Comparison of ENCODE assay signal across 33 cellular contexts in the genomic region with DNA sequence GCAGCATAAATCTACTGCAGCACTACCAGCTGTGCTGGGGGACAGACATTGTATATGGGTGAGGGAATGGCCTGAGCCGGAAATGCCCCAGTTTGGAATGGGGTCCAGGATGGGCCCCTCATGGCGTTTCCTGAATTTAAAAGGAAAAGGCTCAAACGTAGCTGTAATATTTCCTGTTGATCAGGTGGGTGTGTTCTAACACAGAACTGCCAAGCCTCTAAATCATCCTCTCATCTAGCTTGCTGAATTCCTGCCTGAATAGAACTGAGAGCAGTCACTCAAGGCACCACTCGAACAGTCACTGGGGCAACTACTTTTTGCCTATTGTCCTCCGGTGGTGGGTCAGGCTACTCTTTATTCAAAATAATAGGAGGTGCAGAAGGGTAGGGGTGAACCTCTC. TPM values are rescaled to one million over a fixed set of nuclear protein-coding genes. Genes with fewer than 3 reads are reported as not detected.
"Had no signal": no experiment of that assay in that cellular context is flagged by ENCODE, and none has a peak within 500 bp of the region (broad histone marks: within the 10 kb centered on the region; RNA-seq: fewer than 3 reads in every experiment).

No MANE protein-coding gene starts in this region.

- DNase-seq: activated CD4-positive, alpha-beta T cell treated with anti-CD3 and anti-CD28 coated beads, Interleukin-2, amount 10 ng/mL, durations not matched to agents 24 days and 14 days; activated CD4-positive, alpha-beta T cell treated with anti-CD3 and anti-CD28 coated beads, Interleukin-2, amount 50 U/mL, for 48 hours; activated CD8-positive, alpha-beta memory T cell treated with anti-CD3 and anti-CD28 coated beads, Interleukin-2, amount 50 U/mL, for 4 hours; activated CD8-positive, alpha-beta T cell treated with anti-CD3 and anti-CD28 coated beads, Interleukin-2, amount 10 ng/mL, durations not matched to agents 7 days and 5 days; activated effector memory CD4-positive, alpha-beta T cell treated with Interleukin-2 at 50 U/mL for 16 hours; activated naive CD4-positive, alpha-beta T cell; activated naive CD4-positive, alpha-beta T cell treated with anti-CD3 and anti-CD28 coated beads, Interleukin-2, amount 50 U/mL, for 16 hours; activated naive CD8-positive, alpha-beta T cell treated with anti-CD3 and anti-CD28 coated beads for 36 hours; activated T-cell treated with anti-CD3 and anti-CD28 coated beads for 4 hours; activated T-cell treated with anti-CD3 and anti-CD28 coated beads, Interleukin-2, amount 50 U/mL, for 4 hours; amygdala; caudate nucleus; IMR-90; NCI-H1092 treated with DMSO at 0.1 percent for 48 hours; NCI-H1417; NCI-H146; NCI-H187; NCI-H2029 treated with DMSO at 0.1 percent for 48 hours; NCI-H345; NCI-H524 treated with DMSO at 0.1 percent for 48 hours; SHP77; SJCRH30 had no signal

- H3K9me3 ChIP-seq: ascending aorta, SJCRH30 had no signal

- H3K27ac Mint-ChIP-seq: activated CD4-positive, alpha-beta T cell treated with anti-CD3 and anti-CD28 coated beads, Interleukin-2, amount 10 ng/mL, durations not matched to agents 24 days and 14 days; activated CD8-positive, alpha-beta T cell treated with anti-CD3 and anti-CD28 coated beads, Interleukin-2, amount 10 ng/mL, durations not matched to agents 7 days and 5 days; activated naive CD8-positive, alpha-beta T cell treated with anti-CD3 and anti-CD28 coated beads for 36 hours; activated T-helper 1 cell treated with anti-CD3 and anti-CD28 coated beads, Interleukin-12 subunit alpha, Interleukin-12 subunit beta, Interleukin-2, Interleukin-4 antibody, amounts not matched to agents 30 ng/mL and 10 ng/mL and 1 ng/mL, durations not matched to agents 14 hours and 24 hours and 36 hours; T-helper 1 cell treated with Interleukin-12 subunit alpha and Interleukin-12 subunit beta and Interleukin-4 antibody, amounts not matched to agents 30 μg/mL and 1 μg/mL, for 36 hours; T-helper 2 cell treated with Interferon-gamma antibody and Interleukin-4, amounts not matched to agents 5 μg/mL and 100 μg/mL, for 36 hours had no signal

- H3K27me3 ChIP-seq: ascending aorta, breast epithelium, SJCRH30 had no signal

- H3K4me3 Mint-ChIP-seq: activated CD4-positive, alpha-beta T cell treated with anti-CD3 and anti-CD28 coated beads, Interleukin-2, amount 10 ng/mL, durations not matched to agents 24 days and 14 days; activated CD8-positive, alpha-beta T cell treated with anti-CD3 and anti-CD28 coated beads, Interleukin-2, amount 10 ng/mL, durations not matched to agents 7 days and 5 days; activated naive CD8-positive, alpha-beta T cell treated with anti-CD3 and anti-CD28 coated beads for 36 hours; activated T-cell treated with anti-CD3 and anti-CD28 coated beads, Interleukin-2, amount 50 U/mL, for 4 hours; activated T-helper 1 cell treated with anti-CD3 and anti-CD28 coated beads, Interleukin-12 subunit alpha, Interleukin-12 subunit beta, Interleukin-2, Interleukin-4 antibody, amounts not matched to agents 30 ng/mL and 10 ng/mL and 1 ng/mL, durations not matched to agents 14 hours and 24 hours and 36 hours; T-helper 1 cell treated with Interleukin-12 subunit alpha and Interleukin-12 subunit beta and Interleukin-4 antibody, amounts not matched to agents 30 μg/mL and 1 μg/mL, for 36 hours; T-helper 2 cell treated with Interferon-gamma antibody and Interleukin-4, amounts not matched to agents 5 μg/mL and 100 μg/mL, for 36 hours had no signal

- H3K27me3 Mint-ChIP-seq: activated CD4-positive, alpha-beta T cell treated with anti-CD3 and anti-CD28 coated beads, Interleukin-2, amount 10 ng/mL, durations not matched to agents 24 days and 14 days; activated naive CD8-positive, alpha-beta T cell treated with anti-CD3 and anti-CD28 coated beads for 36 hours had no signal

- H3K4me1 ChIP-seq: ascending aorta, breast epithelium, SJCRH30 had no signal

- H3K27ac ChIP-seq: ascending aorta, SJCRH30, SK-N-MC had no signal

- H3K4me3 ChIP-seq: ascending aorta, breast epithelium, K562, SJCRH30, SK-N-MC had no signal

- H3K4me1 Mint-ChIP-seq: activated CD4-positive, alpha-beta T cell treated with anti-CD3 and anti-CD28 coated beads, Interleukin-2, amount 10 ng/mL, durations not matched to agents 24 days and 14 days; activated naive CD8-positive, alpha-beta T cell treated with anti-CD3 and anti-CD28 coated beads for 36 hours had no signal

- H3K36me3 ChIP-seq: ascending aorta, breast epithelium, SJCRH30 had no signal

- ATAC-seq: activated CD8-positive, alpha-beta T cell treated with anti-CD3 and anti-CD28 coated beads, Interleukin-2, amount 10 ng/mL, durations not matched to agents 7 days and 5 days; activated T-cell treated with anti-CD3 and anti-CD28 coated beads, Interleukin-2, amount 50 U/mL, for 4 hours; K562; Panc1 had no signal

RNA-seq across cellular contexts. Expression of a gene that starts 28.7 kb away (rescaled TPM):
- total RNA-seq: activated CD4-positive, alpha-beta T cell treated with anti-CD3 and anti-CD28 coated beads, Interleukin-2, amount 10 ng/mL, durations not matched to agents 24 days and 14 days; activated CD8-positive, alpha-beta T cell treated with anti-CD3 and anti-CD28 coated beads, Interleukin-2, amount 10 ng/mL, durations not matched to agents 7 days and 5 days; activated naive CD8-positive, alpha-beta T cell treated with anti-CD3 and anti-CD28 coated beads for 36 hours; activated T-helper 1 cell treated with anti-CD3 and anti-CD28 coated beads, Interleukin-12 subunit alpha, Interleukin-12 subunit beta, Interleukin-2, Interleukin-4 antibody, amounts not matched to agents 30 ng/mL and 10 ng/mL and 1 ng/mL, durations not matched to agents 14 hours and 24 hours and 36 hours; ascending aorta; breast epithelium; IMR-90; K562; M059J; NCI-H460; RPMI7951; SJCRH30 had no signal
- polyA plus RNA-seq: IMR-90 had no signal

RNA-seq across cellular contexts. Expression of a gene that starts 46.2 kb away (rescaled TPM):
- total RNA-seq: activated CD4-positive, alpha-beta T cell treated with anti-CD3 and anti-CD28 coated beads, Interleukin-2, amount 10 ng/mL, durations not matched to agents 24 days and 14 days; activated CD8-positive, alpha-beta T cell treated with anti-CD3 and anti-CD28 coated beads, Interleukin-2, amount 10 ng/mL, durations not matched to agents 7 days and 5 days; activated naive CD8-positive, alpha-beta T cell treated with anti-CD3 and anti-CD28 coated beads for 36 hours; activated T-helper 1 cell treated with anti-CD3 and anti-CD28 coated beads, Interleukin-12 subunit alpha, Interleukin-12 subunit beta, Interleukin-2, Interleukin-4 antibody, amounts not matched to agents 30 ng/mL and 10 ng/mL and 1 ng/mL, durations not matched to agents 14 hours and 24 hours and 36 hours; IMR-90; K562; M059J; NCI-H460; RPMI7951; SJCRH30 had no signal
- polyA plus RNA-seq: IMR-90, K562 had no signal
